20 cellular contexts compared by ENCODE assay signal in genomic region chrX:135154688-135155087, GRCh38. TPM values are rescaled to one million over a fixed set of nuclear protein-coding genes. Genes with fewer than 3 reads are reported as not detected.
"Had no signal": no experiment of that assay in that cellular context is flagged by ENCODE, and none has a peak within 500 bp of the region (broad histone marks: within the 10 kb centered on the region; RNA-seq: fewer than 3 reads in every experiment).

No MANE protein-coding gene starts in this region.

RNA-seq across cellular contexts. Expression of gene CT55, which starts 16.5 kb away (rescaled TPM):
- total RNA-seq: activated naive CD4-positive, alpha-beta T cell treated with anti-CD3 and anti-CD28 coated beads for 36 hours; activated naive CD4-positive, alpha-beta T cell treated with anti-CD3 and anti-CD28 coated beads, Interleukin-2, amount 50 U/mL, for 72 hours; activated naive CD8-positive, alpha-beta T cell treated with anti-CD3 and anti-CD28 coated beads for 36 hours; activated naive CD8-positive, alpha-beta T cell treated with anti-CD3 and anti-CD28 coated beads, Interleukin-2, amount 10 ng/mL, durations not matched to agents 7 days and 5 days; activated T-cell treated with anti-CD3 and anti-CD28 coated beads, Interleukin-2, amount 50 U/mL, for 4 hours; activated T-cell treated with anti-CD3 and anti-CD28 coated beads, Interleukin-2, amount 50 U/mL, for 72 hours; activated T-helper 1 cell treated with anti-CD3 and anti-CD28 coated beads, Interleukin-12 subunit alpha, Interleukin-12 subunit beta, Interleukin-2, Interleukin-4 antibody, amounts not matched to agents 30 ng/mL and 10 ng/mL and 1 ng/mL, durations not matched to agents 14 hours and 24 hours and 36 hours; activated T-helper 17 cell treated with anti-CD3 and anti-CD28 coated beads, Interleukin-2, amount 50 U/mL, for 72 hours; activated T-helper 2 cell treated with anti-CD3 and anti-CD28 coated beads, Interferon-gamma antibody, Interleukin-2, Interleukin-4, amounts not matched to agents 10 μg/mL and 5 μg/mL and 100 μg/mL, durations not matched to agents 14 hours and 24 hours and 36 hours; aorta; ascending aorta; body of pancreas; breast epithelium; bronchial epithelial cell; cardiac muscle cell; cardiac septum; cerebellum; chondrocyte had no signal
- polyA plus RNA-seq: adipose tissue, aorta, cardiac muscle cell had no signal

RNA-seq across cellular contexts. Expression of gene ETDB, which starts 34.4 kb away (rescaled TPM):
- total RNA-seq: activated naive CD4-positive, alpha-beta T cell treated with anti-CD3 and anti-CD28 coated beads for 36 hours; activated naive CD4-positive, alpha-beta T cell treated with anti-CD3 and anti-CD28 coated beads, Interleukin-2, amount 50 U/mL, for 72 hours; activated naive CD8-positive, alpha-beta T cell treated with anti-CD3 and anti-CD28 coated beads for 36 hours; activated naive CD8-positive, alpha-beta T cell treated with anti-CD3 and anti-CD28 coated beads, Interleukin-2, amount 10 ng/mL, durations not matched to agents 7 days and 5 days; activated T-cell treated with anti-CD3 and anti-CD28 coated beads, Interleukin-2, amount 50 U/mL, for 4 hours; activated T-cell treated with anti-CD3 and anti-CD28 coated beads, Interleukin-2, amount 50 U/mL, for 72 hours; activated T-helper 1 cell treated with anti-CD3 and anti-CD28 coated beads, Interleukin-12 subunit alpha, Interleukin-12 subunit beta, Interleukin-2, Interleukin-4 antibody, amounts not matched to agents 30 ng/mL and 10 ng/mL and 1 ng/mL, durations not matched to agents 14 hours and 24 hours and 36 hours; activated T-helper 17 cell treated with anti-CD3 and anti-CD28 coated beads, Interleukin-2, amount 50 U/mL, for 72 hours; activated T-helper 2 cell treated with anti-CD3 and anti-CD28 coated beads, Interferon-gamma antibody, Interleukin-2, Interleukin-4, amounts not matched to agents 10 μg/mL and 5 μg/mL and 100 μg/mL, durations not matched to agents 14 hours and 24 hours and 36 hours; adrenal gland; aorta; ascending aorta; body of pancreas; breast epithelium; bronchial epithelial cell; cardiac muscle cell; cardiac septum; cerebellum; chondrocyte had no signal
- polyA plus RNA-seq: adipose tissue, adrenal gland, aorta, cardiac muscle cell had no signal
